In genomic region chr2:128448331-128449225, GRCh38 we compare ENCODE assay signal across 19 cellular contexts.
DNase-seq lines count a peak whose midpoint lies in the region; ATAC-seq and TF ChIP-seq lines count a peak whose summit lies in the region.
"Had no signal": no experiment of that assay in that cellular context is flagged by ENCODE, and none has a peak within 500 bp of the region (broad histone marks: within the 10 kb centered on the region; RNA-seq: fewer than 3 reads in every experiment).

No MANE protein-coding gene starts in this region.

- WGBS in testis, 2 donors = 87 to 93% methylated on average over 5 to 13 of the region's 13 CpGs

- no peaks in the 10 kb centered on the region for H3K36me3 Mint-ChIP-seq in activated CD4-positive, alpha-beta memory T cell treated with anti-CD3 and anti-CD28 coated beads, Interleukin-2, amount 10 ng/mL, durations not matched to agents 7 days and 5 days (ENCODE audit: low read depth)
- H3K36me3 Mint-ChIP-seq in activated CD4-positive, alpha-beta memory T cell treated with anti-CD3 and anti-CD28 coated beads for 36 hours = no peaks in the 10 kb centered on the region
- H3K36me3 Mint-ChIP-seq in natural killer cell = no peaks in the 10 kb centered on the region

- no peaks in the 10 kb centered on the region for H3K36me3 ChIP-seq in testis (ENCODE audit: low read depth, missing control alignments)
- H3K36me3 ChIP-seq: ovary, tibial nerve had no signal

- no peaks in the 10 kb centered on the region for H3K4me1 Mint-ChIP-seq in activated CD4-positive, alpha-beta memory T cell treated with anti-CD3 and anti-CD28 coated beads, Interleukin-2, amount 10 ng/mL, durations not matched to agents 7 days and 5 days
- H3K4me1 Mint-ChIP-seq in activated CD4-positive, alpha-beta memory T cell treated with anti-CD3 and anti-CD28 coated beads for 36 hours (ENCODE audit: low read depth) = no peaks in the 10 kb centered on the region
- no peaks in the 10 kb centered on the region for H3K4me1 Mint-ChIP-seq in natural killer cell

- no peak overlapping the region for H3K4me3 Mint-ChIP-seq in activated CD4-positive, alpha-beta memory T cell treated with anti-CD3 and anti-CD28 coated beads, Interleukin-2, amount 10 ng/mL, durations not matched to agents 7 days and 5 days
- H3K4me3 Mint-ChIP-seq in activated CD4-positive, alpha-beta memory T cell treated with anti-CD3 and anti-CD28 coated beads for 36 hours = no peak overlapping the region
- no peak overlapping the region for H3K4me3 Mint-ChIP-seq in natural killer cell

- no peak overlapping the region for H3K27ac ChIP-seq in testis
- H3K27ac ChIP-seq in substantia nigra (ENCODE audit: low read depth, low read length, poor library complexity, severe bottlenecking) = no peak overlapping the region
- H3K27ac ChIP-seq: ovary, tibial nerve had no signal

- POLR2A ChIA-PET in activated CD4-positive, alpha-beta memory T cell treated with anti-CD3 and anti-CD28 coated beads, Interleukin-2, amount 10 ng/mL, durations not matched to agents 7 days and 5 days (lab: Charles Lee) = no interaction called here
- POLR2A ChIA-PET in activated CD4-positive, alpha-beta memory T cell treated with anti-CD3 and anti-CD28 coated beads for 36 hours (lab: Charles Lee) = no interaction called here

- no peak for TF ChIP-seq POLR2A in testis (IDR thresholded peaks at IDR 0.05)

- no peaks in the 10 kb centered on the region for H3K27me3 Mint-ChIP-seq in activated CD4-positive, alpha-beta memory T cell treated with anti-CD3 and anti-CD28 coated beads, Interleukin-2, amount 10 ng/mL, durations not matched to agents 7 days and 5 days
- H3K27me3 Mint-ChIP-seq in activated CD4-positive, alpha-beta memory T cell treated with anti-CD3 and anti-CD28 coated beads for 36 hours = peaks cover 3% of the 10 kb centered on the region
- peaks cover 0 to 11% of the 10 kb centered on the region in 2 donors for H3K27me3 Mint-ChIP-seq in natural killer cell (ENCODE audit: low read depth in 2 of 2)

- peak; percentile 12 for DNase-seq in activated CD4-positive, alpha-beta memory T cell treated with anti-CD3 and anti-CD28 coated beads, Interleukin-2, amount 10 ng/mL, durations not matched to agents 7 days and 5 days
- DNase-seq in activated CD4-positive, alpha-beta memory T cell treated with anti-CD3 and anti-CD28 coated beads for 36 hours = no peak
- peak; percentile 4 for DNase-seq in activated CD8-positive, alpha-beta memory T cell treated with anti-CD3 and anti-CD28 coated beads, Interleukin-2, amount 50 U/mL, for 4 hours
- DNase-seq in natural killer cell (peak; percentile 13), testis (peak; percentile 16), NCI-H345 (lab: John Stamatoyannopoulos, UW) (no peak), substantia nigra (lab: John Stamatoyannopoulos, UW) (no peak)
- DNase-seq: 8988T, AML-193, DMS79, kidney glomerular epithelial cell, mammary epithelial cell, NCI-H1105, NCI-H2029, SHP77 had no signal

- no peaks in the 10 kb centered on the region for H3K9me3 ChIP-seq in testis
- H3K9me3 ChIP-seq: ovary, tibial nerve had no signal

- no peak overlapping the region for H3K4me3 ChIP-seq in testis
- H3K4me3 ChIP-seq: GM12878, ovary, tibial nerve had no signal

- CTCF ChIA-PET in activated CD4-positive, alpha-beta memory T cell treated with anti-CD3 and anti-CD28 coated beads, Interleukin-2, amount 10 ng/mL, durations not matched to agents 7 days and 5 days (lab: Charles Lee) = no interaction called here
- CTCF ChIA-PET in activated CD4-positive, alpha-beta memory T cell treated with anti-CD3 and anti-CD28 coated beads for 36 hours (lab: Charles Lee) = no interaction called here

- ATAC-seq in natural killer cell = no peak
- no peak for ATAC-seq in HG03354 (IDR thresholded peaks at IDR 0.05; ENCODE audit: poor library complexity, severe bottlenecking, unreplicated experiment)
- ATAC-seq: GM12878 had no signal

- TF ChIP-seq CTCF in natural killer cell (IDR thresholded peaks at IDR 0.05) (no peak), testis (IDR thresholded peaks at IDR 0.05) (no peak)

- H3K4me1 ChIP-seq in testis = peaks cover 17% of the 10 kb centered on the region

- no peaks in the 10 kb centered on the region for H3K9me3 Mint-ChIP-seq in activated CD4-positive, alpha-beta memory T cell treated with anti-CD3 and anti-CD28 coated beads, Interleukin-2, amount 10 ng/mL, durations not matched to agents 7 days and 5 days
- H3K9me3 Mint-ChIP-seq in activated CD4-positive, alpha-beta memory T cell treated with anti-CD3 and anti-CD28 coated beads for 36 hours = no peaks in the 10 kb centered on the region
- H3K9me3 Mint-ChIP-seq in natural killer cell = no peaks in the 10 kb centered on the region

- H3K27me3 ChIP-seq in testis = no peaks in the 10 kb centered on the region
- H3K27me3 ChIP-seq: ovary, tibial nerve had no signal

- intact Hi-C loops in activated CD4-positive, alpha-beta memory T cell treated with anti-CD3 and anti-CD28 coated beads for 36 hours (cut with micrococcal nuclease) = no loop called here
- intact Hi-C loops in natural killer cell (cut with micrococcal nuclease) = no loop called here
- intact Hi-C loops in testis (cut with DNase I; ENCODE audit: low total_unique reads) = no loop called here

- no peak overlapping the region for H3K27ac Mint-ChIP-seq in activated CD4-positive, alpha-beta memory T cell treated with anti-CD3 and anti-CD28 coated beads, Interleukin-2, amount 10 ng/mL, durations not matched to agents 7 days and 5 days
- H3K27ac Mint-ChIP-seq in activated CD4-positive, alpha-beta memory T cell treated with anti-CD3 and anti-CD28 coated beads for 36 hours = no peak overlapping the region
- no peak overlapping the region for H3K27ac Mint-ChIP-seq in natural killer cell

Comparison
In these comparisons a context has a peak if more than half of its experiments do, and no peak if none do; other contexts are left out.
1. DNase-seq: peak in activated CD4-positive, alpha-beta memory T cell treated with anti-CD3 and anti-CD28 coated beads, Interleukin-2, amount 10 ng/mL, durations not matched to agents 7 days and 5 days (single experiment), activated CD8-positive, alpha-beta memory T cell treated with anti-CD3 and anti-CD28 coated beads, Interleukin-2, amount 50 U/mL, for 4 hours (single experiment), natural killer cell (single experiment) and testis (single experiment); none in activated CD4-positive, alpha-beta memory T cell treated with anti-CD3 and anti-CD28 coated beads for 36 hours (single experiment), NCI-H345 (single experiment) and substantia nigra (0 of 49).